Comparison of ENCODE assay signal across 8 cellular contexts in the genomic region with DNA sequence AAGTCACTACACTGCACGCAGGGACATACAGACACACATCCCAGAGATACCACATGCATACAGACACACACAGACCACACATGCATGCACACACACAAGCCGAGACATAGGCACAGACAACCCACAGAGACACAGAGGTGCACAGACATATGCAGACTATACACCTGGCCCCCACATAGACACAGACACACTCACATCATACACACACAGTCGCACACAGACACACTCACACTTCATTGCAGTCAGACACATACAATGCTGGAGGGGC. TPM values are rescaled to one million over a fixed set of nuclear protein-coding genes. Genes with fewer than 3 reads are reported as not detected.
DNase-seq lines count a peak whose midpoint lies in the region; ATAC-seq and TF ChIP-seq lines count a peak whose summit lies in the region.

No MANE protein-coding gene starts in this region.

- H3K9me3 Mint-ChIP-seq in CD14-positive monocyte, result peaks cover 7 to 17% (median 11%) of the 10 kb centered on the region in 7 donors
- H3K9me3 Mint-ChIP-seq in endodermal cell, result peaks cover 13% of the 10 kb centered on the region

- H3K4me2 ChIP-seq in MM.1S (ENCODE audit: low read depth, low read length) (peak overlapping the region; percentile 35; the same call in 1 of the 2 replicates), parathyroid adenoma (ENCODE audit: low read length) (peak overlapping the region; percentile 64)

- H3K4me3 Mint-ChIP-seq in CD14-positive monocyte (peak overlapping the region; percentile 78 to 88), endodermal cell (peak overlapping the region; percentile 47)

- DNase-seq in CD14-positive monocyte (ENCODE audit: low spot score), result no peak
- no peak for DNase-seq in MM.1S
- DNase-seq in endodermal cell, result no peak
- no peak for DNase-seq in D341Med (ENCODE audit: low spot score)
- no peak for DNase-seq in putamen (ENCODE audit: low spot score)
- DNase-seq in stimulated activated CD4-positive, alpha-beta T cell treated with anti-CD3 and anti-CD28 coated beads, Interleukin-1b, Interleukin-23, amount 100 ng/mL, for 48 hours, result no peak

- no peaks in the 10 kb centered on the region for H3K4me1 ChIP-seq in MM.1S (ENCODE audit: low read length)
- no peaks in the 10 kb centered on the region for H3K4me1 ChIP-seq in endodermal cell (ENCODE audit: control insufficient read depth, insufficient read depth, low read length)
- H3K4me1 ChIP-seq in parathyroid adenoma, result peaks cover 4% of the 10 kb centered on the region

- no peak overlapping the region for H3K9ac ChIP-seq in MM.1S (ENCODE audit: low read length)
- H3K9ac ChIP-seq in endodermal cell (ENCODE audit: extremely low read depth, low read length, poor library complexity, severe bottlenecking), result no peak overlapping the region
- no peak overlapping the region for H3K9ac ChIP-seq in parathyroid adenoma

- H3F3A ChIP-seq in MM.1S (ENCODE audit: insufficient read depth, low read length), result no peaks in the 10 kb centered on the region

- peaks cover 9 to 28% (median 22%) of the 10 kb centered on the region in 3 donors for H3K27me3 Mint-ChIP-seq in CD14-positive monocyte (ENCODE audit: low read depth in 3 of 3)
- peaks cover 47% of the 10 kb centered on the region for H3K27me3 Mint-ChIP-seq in endodermal cell (ENCODE audit: insufficient read depth)

- peaks cover 5% of the 10 kb centered on the region in 2 donors for H3K36me3 Mint-ChIP-seq in CD14-positive monocyte
- H3K36me3 Mint-ChIP-seq in endodermal cell (ENCODE audit: low read depth), result no peaks in the 10 kb centered on the region

- H3K9me3 ChIP-seq in MM.1S (replicated peaks; ENCODE audit: insufficient read depth, low read length) (no peaks in the 10 kb centered on the region), endodermal cell (ENCODE audit: control insufficient read depth, low read length) (peaks cover 10% of the 10 kb centered on the region), parathyroid adenoma (ENCODE audit: control insufficient read depth, low read length) (no peaks in the 10 kb centered on the region)

- H3K4me3 ChIP-seq in MM.1S (ENCODE audit: low read length) (no peak overlapping the region), endodermal cell (ENCODE audit: low read length) (no peak overlapping the region), parathyroid adenoma (ENCODE audit: low read depth, low read length) (no peak overlapping the region)

- intact Hi-C loops in CD14-positive monocyte (cut with micrococcal nuclease), result loop anchor here (1.0 to 10.0 kb wide), 5 partner anchors 46 to 171 kb away; no protein-coding TSS in a partner anchor

- 80 to 92% methylated on average over 1 to 3 of the region's 3 CpGs for WGBS in endodermal cell (ENCODE audit: insufficient coverage in 1 of 2, insufficient read length in 1 of 2), 2 experiments

- H3K9me2 ChIP-seq in MM.1S (replicated peaks; ENCODE audit: insufficient read depth, low read length), result no peaks in the 10 kb centered on the region

- no peaks in the 10 kb centered on the region for H3K36me3 ChIP-seq in MM.1S (replicated peaks; ENCODE audit: insufficient read depth, low read length)
- H3K36me3 ChIP-seq in endodermal cell (ENCODE audit: control insufficient read depth, insufficient read depth, low read length), result no peaks in the 10 kb centered on the region
- no peaks in the 10 kb centered on the region for H3K36me3 ChIP-seq in parathyroid adenoma (ENCODE audit: control insufficient read depth, insufficient read depth, low read length)

- H2AFZ ChIP-seq in MM.1S (ENCODE audit: low read length) (no peak overlapping the region), parathyroid adenoma (peak overlapping the region; percentile 30)

- no peak for ATAC-seq in HG03460 (IDR thresholded peaks at IDR 0.05; ENCODE audit: unreplicated experiment)

- H3K4me1 Mint-ChIP-seq in CD14-positive monocyte, result peaks cover 37% of the 10 kb centered on the region
- peaks cover 1% of the 10 kb centered on the region for H3K4me1 Mint-ChIP-seq in endodermal cell

- no peak overlapping the region for H3K27ac ChIP-seq in MM.1S (ENCODE audit: low read length)
- H3K27ac ChIP-seq in endodermal cell (ENCODE audit: low read depth, low read length), result no peak overlapping the region
- H3K27ac ChIP-seq in parathyroid adenoma, result no peak overlapping the region

- H3K79me2 ChIP-seq in MM.1S (ENCODE audit: low read length), result no peaks in the 10 kb centered on the region
- H3K79me2 ChIP-seq in parathyroid adenoma, result no peaks in the 10 kb centered on the region

- peak overlapping the region in 5 of 7 donors; percentile 3 to 76 (median 57) for H3K27ac Mint-ChIP-seq in CD14-positive monocyte
- H3K27ac Mint-ChIP-seq in endodermal cell, result no peak overlapping the region

- no peak for TF ChIP-seq CTCF in CD14-positive monocyte (IDR thresholded peaks at IDR 0.05)
- no peak for TF ChIP-seq CTCF in MM.1S (IDR thresholded peaks at IDR 0.05; ENCODE audit: low read length)
- no peak for TF ChIP-seq CTCF in endodermal cell (conservative IDR thresholded peaks at IDR 0.05)
- no peak for TF ChIP-seq CTCF in parathyroid adenoma (IDR thresholded peaks at IDR 0.05)

- H3K27me3 ChIP-seq in MM.1S (replicated peaks; ENCODE audit: insufficient read depth, low read length) (peaks cover 22% of the 10 kb centered on the region), endodermal cell (ENCODE audit: control insufficient read depth, insufficient read depth, low read length, poor library complexity, severe bottlenecking) (peaks cover 57% of the 10 kb centered on the region), parathyroid adenoma (ENCODE audit: control insufficient read depth, insufficient read depth, low read length) (no peaks in the 10 kb centered on the region)

- no peaks in the 10 kb centered on the region for H4K20me1 ChIP-seq in MM.1S (ENCODE audit: insufficient read depth, low read length)

RNA-seq across cellular contexts. Expression of a gene that starts 1.2 kb away (rescaled TPM):
- polyA plus RNA-seq in CD14-positive monocyte, result 1 to 10 TPM; 4.4 to 10.0 TPM
- total RNA-seq in endodermal cell, result under 1 TPM in 1 of 2 donors, not detected in 1; 0.22 TPM
- 0.75 TPM for polyA plus RNA-seq in endodermal cell (2013, experiment 1 of 2)
- polyA plus RNA-seq in endodermal cell (2013, experiment 2 of 2), result 0.62 TPM
